In genomic region chr12:1918875-1919236, GRCh38 we compare ENCODE assay signal across 17 cellular contexts. TPM values are rescaled to one million over a fixed set of nuclear protein-coding genes. Genes with fewer than 3 reads are reported as not detected.
DNase-seq lines count a peak whose midpoint lies in the region; ATAC-seq, FAIRE-seq and TF ChIP-seq lines count a peak whose summit lies in the region.
"Had no signal": no experiment of that assay in that cellular context is flagged by ENCODE, and none has a peak within 500 bp of the region (broad histone marks: within the 10 kb centered on the region; RNA-seq: fewer than 3 reads in every experiment).

No MANE protein-coding gene starts in this region.

- TF ChIP-seq CTCF in RWPE1 (conservative IDR thresholded peaks at IDR 0.05; ENCODE audit: low read depth): no peak

- H3K4me1 ChIP-seq in BLaER1: peaks cover 97% of the 10 kb centered on the region
- H3K4me1 ChIP-seq in Karpas-422 (ENCODE audit: low read length): peaks cover 33% of the 10 kb centered on the region
- peaks cover 20 to 35% (median 25%) of the 10 kb centered on the region in 3 donors for H3K4me1 ChIP-seq in skeletal muscle tissue (ENCODE audit: control insufficient read depth in 3 of 3, insufficient read depth in 3 of 3, low read length in 3 of 3)

- peak overlapping the region; percentile 70 for H3K4me3 ChIP-seq in BLaER1
- H3K4me3 ChIP-seq in Karpas-422 (ENCODE audit: low read length): no peak overlapping the region
- no peak overlapping the region for H3K4me3 ChIP-seq in skeletal muscle tissue (ENCODE audit: low read length in 3 of 3)

- H3K36me3 ChIP-seq in BLaER1 (no peaks in the 10 kb centered on the region), Karpas-422 (ENCODE audit: insufficient read depth, low read length) (no peaks in the 10 kb centered on the region), skeletal muscle tissue (ENCODE audit: control insufficient read depth in 3 of 3, insufficient read depth in 3 of 3, low read length in 3 of 3) (no peaks in the 10 kb centered on the region)
- H3K36me3 ChIP-seq: ascending aorta, BE2C had no signal

- H2AFZ ChIP-seq in Karpas-422 (ENCODE audit: low read length): no peak overlapping the region

- no peak for TF ChIP-seq POLR2A in GM12891 (IDR thresholded peaks at IDR 0.05; ENCODE audit: low read depth, low read length)

- no peaks in the 10 kb centered on the region for H4K20me1 ChIP-seq in BLaER1
- H4K20me1 ChIP-seq in Karpas-422 (ENCODE audit: insufficient read depth, low read depth, low read length): no peaks in the 10 kb centered on the region

- POLR2A ChIA-PET in RWPE1 (lab: Yijun Ruan, JAX; ENCODE audit: low non-redundant PET): no interaction called here

- CTCF ChIA-PET in RWPE1 (lab: Yijun Ruan, JAX): interaction anchor here (0.6 kb wide), 1 partner anchor 551 kb away, joined by 3 read pairs; no protein-coding TSS in a partner anchor

- peak overlapping the region; percentile 88 for H3K9ac ChIP-seq in BLaER1
- no peak overlapping the region for H3K9ac ChIP-seq in Karpas-422 (ENCODE audit: low read length)
- peak overlapping the region in 2 of 3 donors; percentile 20 to 33 for H3K9ac ChIP-seq in skeletal muscle tissue (ENCODE audit: low read depth in 1 of 3, low read length in 3 of 3)

- H3K27me3 ChIP-seq in BLaER1 (no peaks in the 10 kb centered on the region), Karpas-422 (ENCODE audit: low read length) (no peaks in the 10 kb centered on the region), skeletal muscle tissue (ENCODE audit: control insufficient read depth in 3 of 3, insufficient read depth in 3 of 3, low read length in 3 of 3) (peaks cover 0 to 7% (median 7%) of the 10 kb centered on the region in 3 donors)
- H3K27me3 ChIP-seq: ascending aorta, BE2C, dorsolateral prefrontal cortex had no signal

- DNase-seq in Karpas-422 (no peak), islet precursor cell (peak; percentile 49), GM12891 (ENCODE audit: insufficient read length, low spot score) (no peak), RWPE1 (ENCODE audit: low spot score) (no peak), C1 segment of cervical spinal cord (lab: John Stamatoyannopoulos, UW) (no peak)
- DNase-seq: BE2C, DMS153, hippocampal formation, NCI-H1105 treated with DMSO at 0.1 percent for 48 hours, NCI-H226, SIG-M5 had no signal

- no peaks in the 10 kb centered on the region for H3K9me3 ChIP-seq in BLaER1
- no peaks in the 10 kb centered on the region for H3K9me3 ChIP-seq in Karpas-422 (ENCODE audit: low read length)
- H3K9me3 ChIP-seq in skeletal muscle tissue (ENCODE audit: control insufficient read depth in 3 of 3, low read length in 3 of 3): no peaks in the 10 kb centered on the region
- H3K9me3 ChIP-seq: ascending aorta, BE2C had no signal

- no peak for ATAC-seq in HG03196 (IDR thresholded peaks at IDR 0.05; ENCODE audit: unreplicated experiment)
- ATAC-seq: naive thymus-derived CD8-positive, alpha-beta T cell had no signal

- no peaks in the 10 kb centered on the region for H3K79me2 ChIP-seq in Karpas-422 (ENCODE audit: low read length)

- no peaks in the 10 kb centered on the region for H3K9me2 ChIP-seq in Karpas-422 (replicated peaks; ENCODE audit: insufficient read depth, low read length)

- FAIRE-seq in GM12891 (lab: Jason Lieb, UNC): no peak

- H3K27ac ChIP-seq in BLaER1 (peak overlapping the region; percentile 95), Karpas-422 (ENCODE audit: low read length) (no peak overlapping the region), skeletal muscle tissue (ENCODE audit: low read depth, low read length) (no peak overlapping the region), RWPE1 (no peak overlapping the region)

- H3K4me2 ChIP-seq in BLaER1 (peak overlapping the region; percentile 94), Karpas-422 (ENCODE audit: low read depth, low read length, poor library complexity, severe bottlenecking) (peak overlapping the region; percentile 27)

TF ChIP-seq in GM12891, 5 proteins besides CTCF, POLR2A, EP300 and RAD21:
- TF ChIP-seq POU2F2 (IDR thresholded peaks at IDR 0.05; ENCODE audit: low read depth, low read length) (no peak), POLR2AphosphoS5 (IDR thresholded peaks at IDR 0.05; ENCODE audit: low read depth, low read length) (no peak), SPI1 (IDR thresholded peaks at IDR 0.05; ENCODE audit: low read depth, low read length) (no peak), TAF1 (IDR thresholded peaks at IDR 0.05; ENCODE audit: low read depth, low read length) (no peak), PAX5 (IDR thresholded peaks at IDR 0.05; ENCODE audit: insufficient read depth, low read length, severe bottlenecking) (no peak)

RNA-seq across cellular contexts. Expression of gene CACNA2D4, which starts 0.4 kb away (rescaled TPM):
- total RNA-seq in Karpas-422 (2014; rRNA removed; shearing (Covaris generic); ENCODE audit: low replicate concordance): 0.22 and 0.37 TPM in 2 replicates
- total RNA-seq in skeletal muscle tissue: 0.52 TPM
- polyA plus RNA-seq in GM12891 (2012; ENCODE audit: low read depth, missing spikeins): 2.1 TPM
- total RNA-seq: ascending aorta had no signal
